In genomic region chr16:12260647-12261262, GRCh38 we compare ENCODE assay signal across 1 cellular context.
TF ChIP-seq lines count a peak whose summit lies in the region.

No MANE protein-coding gene starts in this region.

TF ChIP-seq in HepG2, 621 proteins besides CTCF, POLR2A, EP300 and RAD21 (continued from another document and continues in another):
- TF ChIP-seq GRHL1 (CRISPR knock-in tag; conservative IDR thresholded peaks at IDR 0.05) (no peak), ISL2 (CRISPR knock-in tag; IDR thresholded peaks at IDR 0.05) (no peak), ATF7 (IDR thresholded peaks at IDR 0.05) (no peak), ATF7 (CRISPR knock-in tag; IDR thresholded peaks at IDR 0.05) (no peak), RFXAP (CRISPR knock-in tag; IDR thresholded peaks at IDR 0.05; ENCODE audit: borderline replicate concordance) (no peak), ZNF274 (CRISPR knock-in tag; IDR thresholded peaks at IDR 0.05) (no peak; the same call in 1 of the 2 replicates), SNAPC2 (CRISPR knock-in tag; IDR thresholded peaks at IDR 0.05) (no peak), SKIL (CRISPR knock-in tag; IDR thresholded peaks at IDR 0.05; ENCODE audit: borderline replicate concordance) (no peak), STAG1 (CRISPR knock-in tag; IDR thresholded peaks at IDR 0.05) (peak; percentile 64), ZNF460 (CRISPR knock-in tag; IDR thresholded peaks at IDR 0.05; ENCODE audit: borderline replicate concordance) (no peak; the same call in 1 of the 2 replicates), NFIB (CRISPR knock-in tag; IDR thresholded peaks at IDR 0.05; ENCODE audit: borderline replicate concordance) (no peak), RFX1 (IDR thresholded peaks at IDR 0.05) (no peak), TIGD3 (CRISPR knock-in tag; IDR thresholded peaks at IDR 0.05; ENCODE audit: borderline replicate concordance) (no peak), ZBTB10 (CRISPR knock-in tag; IDR thresholded peaks at IDR 0.05; ENCODE audit: borderline replicate concordance) (no peak), DNMT1 (CRISPR knock-in tag; IDR thresholded peaks at IDR 0.05) (peak; percentile 90), MXD3 (CRISPR knock-in tag; IDR thresholded peaks at IDR 0.05) (0 out of 2 replicates have a peak, but pooled peaks have one; percentile 42), SMC3 (IDR thresholded peaks at IDR 0.05; ENCODE audit: low read length) (peak; percentile 30; the same call in 1 of the 2 replicates), ZSCAN12 (CRISPR knock-in tag; IDR thresholded peaks at IDR 0.05) (no peak), ZNF652 (CRISPR knock-in tag; IDR thresholded peaks at IDR 0.05; ENCODE audit: borderline replicate concordance, low read depth) (no peak; the same call in 1 of the 2 replicates), CCAR2 (optimal IDR thresholded peaks at IDR 0.05; ENCODE audit: low read depth, low read length) (no peak), TOPORS (CRISPR knock-in tag; IDR thresholded peaks at IDR 0.05) (peak; percentile 2; the same call in 1 of the 2 replicates), NBN (conservative IDR thresholded peaks at IDR 0.05) (no peak), ZNF430 (CRISPR knock-in tag; IDR thresholded peaks at IDR 0.05) (peak; percentile 83), MEIS1 (CRISPR knock-in tag; IDR thresholded peaks at IDR 0.05; ENCODE audit: borderline replicate concordance) (peak; percentile 54; the same call in 1 of the 2 replicates), ARNT2 (CRISPR knock-in tag; IDR thresholded peaks at IDR 0.05; ENCODE audit: low read depth) (no peak; the same call in 1 of the 2 replicates), ASH2L (IDR thresholded peaks at IDR 0.05; ENCODE audit: insufficient read length, low read depth, low read length) (peak; percentile 98), GPBP1L1 (CRISPR knock-in tag; IDR thresholded peaks at IDR 0.05) (no peak), NR1H2 (CRISPR knock-in tag; IDR thresholded peaks at IDR 0.05; ENCODE audit: borderline replicate concordance, low read depth) (no peak), ZNF33A (CRISPR knock-in tag; IDR thresholded peaks at IDR 0.05; ENCODE audit: borderline replicate concordance) (no peak), MTA1 (CRISPR knock-in tag; IDR thresholded peaks at IDR 0.05; ENCODE audit: borderline replicate concordance) (peak; percentile 80; the same call in 1 of the 2 replicates), IKZF1 (IDR thresholded peaks at IDR 0.05) (no peak), ZNF629 (CRISPR knock-in tag; conservative IDR thresholded peaks at IDR 0.05) (no peak), ZKSCAN1 (IDR thresholded peaks at IDR 0.05; ENCODE audit: low read length) (no peak), E2F1 (CRISPR knock-in tag; IDR thresholded peaks at IDR 0.05) (no peak), ZNF674 (CRISPR knock-in tag; IDR thresholded peaks at IDR 0.05; ENCODE audit: low read depth) (no peak), POGK (CRISPR knock-in tag; conservative IDR thresholded peaks at IDR 0.05) (peak; percentile 88; the same call in 1 of the 2 replicates), TRIM22 (IDR thresholded peaks at IDR 0.05) (no peak), ZNF83 (CRISPR knock-in tag; IDR thresholded peaks at IDR 0.05; ENCODE audit: borderline replicate concordance) (0 out of 2 replicates have a peak, but pooled peaks have one; percentile 81), ZEB1 (IDR thresholded peaks at IDR 0.05; ENCODE audit: insufficient replicate concordance, low read depth) (no peak), CEBPB (IDR thresholded peaks at IDR 0.05; ENCODE audit: borderline replicate concordance, low read depth, low read length) (no peak), ZFP37 (CRISPR knock-in tag; IDR thresholded peaks at IDR 0.05; ENCODE audit: borderline replicate concordance) (no peak), FOXP4 (CRISPR knock-in tag; IDR thresholded peaks at IDR 0.05) (no peak), TBX2 (CRISPR knock-in tag; IDR thresholded peaks at IDR 0.05; ENCODE audit: borderline replicate concordance) (peak; percentile 70; the same call in 1 of the 2 replicates), NR2F6 (IDR thresholded peaks at IDR 0.05) (no peak), NR2F6 (CRISPR knock-in tag; IDR thresholded peaks at IDR 0.05) (peak; percentile 89), BHLHE40 (IDR thresholded peaks at IDR 0.05; ENCODE audit: low read length) (peak; percentile 78), MAX (IDR thresholded peaks at IDR 0.05) (peak; percentile 73), CREM (IDR thresholded peaks at IDR 0.05) (no peak), CREM (CRISPR knock-in tag; IDR thresholded peaks at IDR 0.05) (no peak)
